2 cellular contexts compared by ENCODE assay signal in the genomic region with DNA sequence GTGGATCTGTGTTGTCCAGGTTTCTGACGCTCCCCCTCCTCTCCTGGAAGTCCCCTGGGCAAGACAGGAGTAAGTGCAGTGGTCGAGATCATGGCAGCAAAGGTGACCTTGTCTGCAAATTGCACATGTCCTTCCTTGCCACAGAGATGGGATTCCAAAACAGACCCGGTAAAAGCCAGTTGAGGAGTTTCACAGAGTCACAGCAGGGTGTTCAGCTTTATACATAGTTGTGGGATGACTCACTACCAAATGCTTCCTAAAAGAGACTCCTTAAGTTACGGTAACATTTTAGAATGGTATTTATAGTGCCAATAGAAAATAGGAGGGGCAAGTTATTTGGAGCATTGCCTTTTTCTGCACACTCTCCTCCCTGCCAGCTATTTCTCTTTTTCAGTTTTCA.
TF ChIP-seq lines count a peak whose summit lies in the region.

No MANE protein-coding gene starts in this region.

TF ChIP-seq in HCT116, 20 proteins besides CTCF, POLR2A, EP300 and RAD21 (continued from another document):
- TF ChIP-seq, protein P1, sequence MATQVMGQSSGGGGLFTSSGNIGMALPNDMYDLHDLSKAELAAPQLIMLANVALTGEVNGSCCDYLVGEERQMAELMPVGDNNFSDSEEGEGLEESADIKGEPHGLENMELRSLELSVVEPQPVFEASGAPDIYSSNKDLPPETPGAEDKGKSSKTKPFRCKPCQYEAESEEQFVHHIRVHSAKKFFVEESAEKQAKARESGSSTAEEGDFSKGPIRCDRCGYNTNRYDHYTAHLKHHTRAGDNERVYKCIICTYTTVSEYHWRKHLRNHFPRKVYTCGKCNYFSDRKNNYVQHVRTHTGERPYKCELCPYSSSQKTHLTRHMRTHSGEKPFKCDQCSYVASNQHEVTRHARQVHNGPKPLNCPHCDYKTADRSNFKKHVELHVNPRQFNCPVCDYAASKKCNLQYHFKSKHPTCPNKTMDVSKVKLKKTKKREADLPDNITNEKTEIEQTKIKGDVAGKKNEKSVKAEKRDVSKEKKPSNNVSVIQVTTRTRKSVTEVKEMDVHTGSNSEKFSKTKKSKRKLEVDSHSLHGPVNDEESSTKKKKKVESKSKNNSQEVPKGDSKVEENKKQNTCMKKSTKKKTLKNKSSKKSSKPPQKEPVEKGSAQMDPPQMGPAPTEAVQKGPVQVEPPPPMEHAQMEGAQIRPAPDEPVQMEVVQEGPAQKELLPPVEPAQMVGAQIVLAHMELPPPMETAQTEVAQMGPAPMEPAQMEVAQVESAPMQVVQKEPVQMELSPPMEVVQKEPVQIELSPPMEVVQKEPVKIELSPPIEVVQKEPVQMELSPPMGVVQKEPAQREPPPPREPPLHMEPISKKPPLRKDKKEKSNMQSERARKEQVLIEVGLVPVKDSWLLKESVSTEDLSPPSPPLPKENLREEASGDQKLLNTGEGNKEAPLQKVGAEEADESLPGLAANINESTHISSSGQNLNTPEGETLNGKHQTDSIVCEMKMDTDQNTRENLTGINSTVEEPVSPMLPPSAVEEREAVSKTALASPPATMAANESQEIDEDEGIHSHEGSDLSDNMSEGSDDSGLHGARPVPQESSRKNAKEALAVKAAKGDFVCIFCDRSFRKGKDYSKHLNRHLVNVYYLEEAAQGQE (IDR thresholded peaks at IDR 0.05; ENCODE audit: low read depth), result no peak
- TF ChIP-seq EZH2 (IDR thresholded peaks at IDR 0.05), result no peak
- TF ChIP-seq POLR2AphosphoS5 (IDR thresholded peaks at IDR 0.05; ENCODE audit: low read depth, low read length), result no peak
- no peak for TF ChIP-seq CEBPB (IDR thresholded peaks at IDR 0.05; ENCODE audit: low read depth)
- TF ChIP-seq, protein P2, sequence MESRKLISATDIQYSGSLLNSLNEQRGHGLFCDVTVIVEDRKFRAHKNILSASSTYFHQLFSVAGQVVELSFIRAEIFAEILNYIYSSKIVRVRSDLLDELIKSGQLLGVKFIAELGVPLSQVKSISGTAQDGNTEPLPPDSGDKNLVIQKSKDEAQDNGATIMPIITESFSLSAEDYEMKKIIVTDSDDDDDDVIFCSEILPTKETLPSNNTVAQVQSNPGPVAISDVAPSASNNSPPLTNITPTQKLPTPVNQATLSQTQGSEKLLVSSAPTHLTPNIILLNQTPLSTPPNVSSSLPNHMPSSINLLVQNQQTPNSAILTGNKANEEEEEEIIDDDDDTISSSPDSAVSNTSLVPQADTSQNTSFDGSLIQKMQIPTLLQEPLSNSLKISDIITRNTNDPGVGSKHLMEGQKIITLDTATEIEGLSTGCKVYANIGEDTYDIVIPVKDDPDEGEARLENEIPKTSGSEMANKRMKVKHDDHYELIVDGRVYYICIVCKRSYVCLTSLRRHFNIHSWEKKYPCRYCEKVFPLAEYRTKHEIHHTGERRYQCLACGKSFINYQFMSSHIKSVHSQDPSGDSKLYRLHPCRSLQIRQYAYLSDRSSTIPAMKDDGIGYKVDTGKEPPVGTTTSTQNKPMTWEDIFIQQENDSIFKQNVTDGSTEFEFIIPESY (IDR thresholded peaks at IDR 0.05; ENCODE audit: extremely low read depth, insufficient replicate concordance, low read length), result no peak
- TF ChIP-seq EZH2phosphoT487 (IDR thresholded peaks at IDR 0.05; ENCODE audit: borderline replicate concordance), result no peak
- no peak for TF ChIP-seq YY1 (IDR thresholded peaks at IDR 0.05; ENCODE audit: extremely low read depth, insufficient replicate concordance, low read depth, low read length)
- TF ChIP-seq EGR1 (IDR thresholded peaks at IDR 0.05; ENCODE audit: low read depth), result no peak
- no peak for TF ChIP-seq CBX3 (IDR thresholded peaks at IDR 0.05; ENCODE audit: low read depth)
- TF ChIP-seq JUND (IDR thresholded peaks at IDR 0.05), result peak; percentile 83
- no peak for TF ChIP-seq ZNF274 (IDR thresholded peaks at IDR 0.05; ENCODE audit: low read depth, low read length)
- 0 out of 2 replicates have a peak, but pooled peaks have one; percentile 16 for TF ChIP-seq SRF (IDR thresholded peaks at IDR 0.05; ENCODE audit: low read depth)
- TF ChIP-seq, protein P3, sequence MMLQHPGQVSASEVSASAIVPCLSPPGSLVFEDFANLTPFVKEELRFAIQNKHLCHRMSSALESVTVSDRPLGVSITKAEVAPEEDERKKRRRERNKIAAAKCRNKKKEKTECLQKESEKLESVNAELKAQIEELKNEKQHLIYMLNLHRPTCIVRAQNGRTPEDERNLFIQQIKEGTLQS (IDR thresholded peaks at IDR 0.05), result 0 out of 2 replicates have a peak, but pooled peaks have one; percentile 9

TF ChIP-seq in SK-N-SH, 30 proteins besides CTCF, POLR2A, EP300 and RAD21 (continued from another document):
- TF ChIP-seq, protein P1 (IDR thresholded peaks at IDR 0.05; ENCODE audit: low read depth, low read length), result no peak
- peak; percentile 75; the same call in 1 of the 2 replicates for TF ChIP-seq RXRA (IDR thresholded peaks at IDR 0.05; ENCODE audit: borderline replicate concordance, low read depth)
- TF ChIP-seq NRF1 (IDR thresholded peaks at IDR 0.05; ENCODE audit: low read depth, low read length), result no peak
- TF ChIP-seq POLR2AphosphoS5 (IDR thresholded peaks at IDR 0.05; ENCODE audit: low read depth, low read length), result peak; percentile 35; the same call in 1 of the 2 replicates
- TF ChIP-seq, protein P2 (IDR thresholded peaks at IDR 0.05; ENCODE audit: borderline replicate concordance, low read depth), result 0 out of 2 replicates have a peak, but pooled peaks have one; percentile 65
- TF ChIP-seq, protein P4, sequence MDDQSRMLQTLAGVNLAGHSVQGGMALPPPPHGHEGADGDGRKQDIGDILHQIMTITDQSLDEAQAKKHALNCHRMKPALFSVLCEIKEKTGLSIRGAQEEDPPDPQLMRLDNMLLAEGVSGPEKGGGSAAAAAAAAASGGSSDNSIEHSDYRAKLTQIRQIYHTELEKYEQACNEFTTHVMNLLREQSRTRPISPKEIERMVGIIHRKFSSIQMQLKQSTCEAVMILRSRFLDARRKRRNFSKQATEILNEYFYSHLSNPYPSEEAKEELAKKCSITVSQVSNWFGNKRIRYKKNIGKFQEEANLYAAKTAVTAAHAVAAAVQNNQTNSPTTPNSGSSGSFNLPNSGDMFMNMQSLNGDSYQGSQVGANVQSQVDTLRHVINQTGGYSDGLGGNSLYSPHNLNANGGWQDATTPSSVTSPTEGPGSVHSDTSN (IDR thresholded peaks at IDR 0.05), result peak; percentile 63
- TF ChIP-seq JUND (IDR thresholded peaks at IDR 0.05), result peak; percentile 98
- TF ChIP-seq NFIC (IDR thresholded peaks at IDR 0.05; ENCODE audit: borderline replicate concordance), result peak; percentile 63
- TF ChIP-seq, protein P5, sequence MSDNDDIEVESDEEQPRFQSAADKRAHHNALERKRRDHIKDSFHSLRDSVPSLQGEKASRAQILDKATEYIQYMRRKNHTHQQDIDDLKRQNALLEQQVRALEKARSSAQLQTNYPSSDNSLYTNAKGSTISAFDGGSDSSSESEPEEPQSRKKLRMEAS (IDR thresholded peaks at IDR 0.05; ENCODE audit: low read depth), result peak; percentile 76
- no peak for TF ChIP-seq CHD2 (IDR thresholded peaks at IDR 0.05; ENCODE audit: low read length, partially characterized antibody)
- TF ChIP-seq TCF12 (IDR thresholded peaks at IDR 0.05), result peak; percentile 82
- TF ChIP-seq FOSL2 (IDR thresholded peaks at IDR 0.05; ENCODE audit: borderline replicate concordance, low read depth), result peak; percentile 93
- TF ChIP-seq MEF2A (IDR thresholded peaks at IDR 0.05; ENCODE audit: borderline replicate concordance, low read depth), result peak; percentile 91
